ENCODE assay signal across 1 cellular context in the genomic region with DNA sequence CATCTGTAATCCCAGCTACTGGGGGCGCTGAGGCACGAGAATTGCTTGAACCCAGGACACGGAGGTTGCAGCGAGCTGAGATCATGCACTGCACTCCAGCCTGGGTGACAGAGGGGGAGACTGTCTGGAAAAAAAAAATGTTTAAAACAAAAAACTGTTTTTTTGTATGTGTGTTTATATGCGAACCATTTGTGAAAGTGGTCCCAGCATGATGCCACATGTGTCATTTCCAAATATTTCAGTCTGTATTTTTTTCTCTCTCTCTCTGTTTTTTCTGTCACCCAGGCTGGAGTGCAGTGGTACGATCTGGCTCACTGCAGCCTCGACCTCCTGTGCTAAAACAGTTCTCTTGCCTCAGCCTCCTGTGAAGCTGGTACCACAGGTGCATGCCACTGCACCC.
TF ChIP-seq lines count a peak whose summit lies in the region.

No MANE protein-coding gene starts in this region.

TF ChIP-seq in endothelial cell of umbilical vein, 7 proteins besides CTCF, POLR2A, EP300 and RAD21:
- TF ChIP-seq POLR2AphosphoS5 (IDR thresholded peaks at IDR 0.05; ENCODE audit: insufficient read depth, low read depth, low read length) (no peak), JUN (IDR thresholded peaks at IDR 0.05; ENCODE audit: borderline replicate concordance, insufficient read depth, insufficient read length, low read depth) (no peak), FOS (IDR thresholded peaks at IDR 0.05; ENCODE audit: borderline replicate concordance, insufficient read depth, low read length) (no peak), GATA2 (IDR thresholded peaks at IDR 0.05; ENCODE audit: insufficient read depth, insufficient read length, low read depth, low read length) (no peak), MYC (IDR thresholded peaks at IDR 0.05; ENCODE audit: low read depth, low read length) (no peak), EZH2 (IDR thresholded peaks at IDR 0.05; ENCODE audit: borderline replicate concordance, low read depth, low read length, severe bottlenecking) (no peak)
- TF ChIP-seq, protein P1, sequence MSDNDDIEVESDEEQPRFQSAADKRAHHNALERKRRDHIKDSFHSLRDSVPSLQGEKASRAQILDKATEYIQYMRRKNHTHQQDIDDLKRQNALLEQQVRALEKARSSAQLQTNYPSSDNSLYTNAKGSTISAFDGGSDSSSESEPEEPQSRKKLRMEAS (IDR thresholded peaks at IDR 0.05; ENCODE audit: insufficient read depth, insufficient read length), result no peak
